In the genomic region with DNA sequence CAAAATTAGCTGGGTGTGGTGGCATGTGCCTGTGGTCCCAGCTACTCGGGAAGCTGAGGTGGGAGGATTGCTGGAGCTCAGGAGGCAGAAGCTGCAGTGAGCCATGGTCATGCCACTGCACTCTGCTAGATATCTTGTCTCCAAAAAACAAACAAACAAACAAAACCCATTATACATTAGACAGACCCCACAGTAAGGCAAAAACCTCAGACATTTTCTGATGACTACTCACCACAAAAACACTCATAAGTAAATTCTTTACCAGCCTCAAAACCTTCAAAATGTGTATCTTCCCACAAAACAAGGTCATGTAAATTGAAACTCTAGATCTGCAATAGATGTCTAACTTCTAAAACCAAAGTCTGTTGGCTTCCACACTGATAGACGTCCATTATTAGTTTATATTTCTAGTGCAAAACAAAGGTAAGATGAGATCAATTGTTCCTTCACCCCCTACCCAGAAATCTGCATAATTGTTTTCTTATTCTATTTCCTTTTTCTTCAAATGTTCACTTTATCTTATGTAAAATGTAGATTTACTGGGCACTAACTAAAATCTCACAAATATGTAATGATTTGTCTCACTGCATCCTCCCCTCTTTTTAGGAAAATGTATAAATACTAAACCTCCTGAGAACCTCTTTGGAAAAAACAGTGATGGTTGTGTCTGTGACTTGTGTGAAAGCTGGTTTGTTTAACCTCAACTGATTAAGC, we compare ENCODE assay signal across 16 cellular contexts.
DNase-seq lines count a peak whose midpoint lies in the region; ATAC-seq lines count a peak whose summit lies in the region.
"Had no signal": no experiment of that assay in that cellular context is flagged by ENCODE, and none has a peak within 500 bp of the region (broad histone marks: within the 10 kb centered on the region; RNA-seq: fewer than 3 reads in every experiment).

No MANE protein-coding gene starts in this region.

- ATAC-seq in GM18873 (IDR thresholded peaks at IDR 0.05; ENCODE audit: low FRiP score, unreplicated experiment) (no peak), HG03442 (IDR thresholded peaks at IDR 0.05; ENCODE audit: unreplicated experiment) (no peak)

- DNase-seq in HCEC 1CT (peak; percentile 31), astrocyte of the hippocampus (ENCODE audit: low read depth, low spot score) (peak; percentile 61), iris pigment epithelial cell (ENCODE audit: low read depth) (peak; percentile 46), cerebellum (ENCODE audit: low spot score) (no peak), RKO (ENCODE audit: low spot score) (no peak)
- DNase-seq: C1 segment of cervical spinal cord, DMS 273 treated with DMSO at 0.1 percent for 48 hours, KBM-7, MM.1S, NCI-H1105, NCI-H1694 treated with DMSO at 0.1 percent for 48 hours, NCI-H446, NCI-H748 treated with DMSO at 0.1 percent for 48 hours, PC-9 had no signal

Comparison
In these comparisons a context has a peak if more than half of its experiments do, and no peak if none do; other contexts are left out.
1. DNase-seq: peak in HCEC 1CT (single experiment), astrocyte of the hippocampus (single experiment) and iris pigment epithelial cell (single experiment); none in cerebellum (single experiment) and RKO (single experiment).